Comparison of ENCODE assay signal across 8 cellular contexts in genomic region chr2:241559489-241560180, GRCh38. TPM values are rescaled to one million over a fixed set of nuclear protein-coding genes. Genes with fewer than 3 reads are reported as not detected.
A peak's percentile ranks its signal among the peaks of the same experiment; 100 is the strongest.
DNase-seq lines count a peak whose midpoint lies in the region; ATAC-seq, FAIRE-seq and TF ChIP-seq lines count a peak whose summit lies in the region.

No MANE protein-coding gene starts in this region.

- peak; percentile 33 to 60 for DNase-seq in A549 (ENCODE audit: low read depth in 1 of 2, low spot score in 1 of 2)
- peak; percentile 66 for DNase-seq in HCEC 1CT
- DNase-seq in activated naive CD8-positive, alpha-beta T cell treated with anti-CD3 and anti-CD28 coated beads for 36 hours = peak; percentile 21
- peak; percentile 41 for DNase-seq in Right ventricle myocardium superior
- no peak for DNase-seq in neuronal stem cell (ENCODE audit: low spot score)
- DNase-seq in COR-L47 (lab: John Stamatoyannopoulos, UW) = no peak
- DNase-seq in GF-D8 (lab: John Stamatoyannopoulos, UW) = no peak

- H3K23ac ChIP-seq in neuronal stem cell (ENCODE audit: low read depth, low read length, poor library complexity) = peak overlapping the region; percentile 89

- TF ChIP-seq POLR2A in A549 (IDR thresholded peaks at IDR 0.05; ENCODE audit: low read length) = no peak

- H2BK12ac ChIP-seq in neuronal stem cell (ENCODE audit: low read length) = peak overlapping the region; percentile 41

- H2BK15ac ChIP-seq in neuronal stem cell (ENCODE audit: low read length) = peak overlapping the region; percentile 26

- 73% methylated on average over 14 of the region's 52 CpGs for WGBS in A549 (ENCODE audit: missing lambda C conversion rate)
- WGBS in neuronal stem cell (ENCODE audit: extremely low coverage in 2 of 2, insufficient read length in 2 of 2, insufficient replicate concordance in 1 of 2), 2 donors = no CpG with 5 or more reads among the region's 52 CpGs

- no peak for FAIRE-seq in A549 (lab: Jason Lieb, UNC)

- H2BK5ac ChIP-seq in neuronal stem cell (ENCODE audit: low read length) = no peak overlapping the region

- no peak overlapping the region for H4K8ac ChIP-seq in neuronal stem cell (ENCODE audit: low read depth, low read length)

- H3K79me1 ChIP-seq in neuronal stem cell (ENCODE audit: low read depth, low read length) = peaks cover 3% of the 10 kb centered on the region

- peak overlapping the region; percentile 37 for H3K4me3 Mint-ChIP-seq in activated naive CD8-positive, alpha-beta T cell treated with anti-CD3 and anti-CD28 coated beads for 36 hours

- H3K27me3 ChIP-seq in neuronal stem cell (ENCODE audit: control insufficient read depth in 3 of 3, insufficient read depth in 3 of 3, low read depth in 1 of 3, low read length in 3 of 3) = peaks cover 4 to 36% (median 23%) of the 10 kb centered on the region in 3 experiments

- peak overlapping the region; percentile 99 for H3K4me2 ChIP-seq in A549
- peak overlapping the region; percentile 98 for H3K4me2 ChIP-seq in neuronal stem cell (ENCODE audit: insufficient read depth, low read length, poor library complexity, severe bottlenecking)

- CTCF ChIA-PET in A549 (lab: Yijun Ruan, JAX) = interaction anchor here (1.0 to 1.6 kb wide), 2 partner anchors 38 to 39 kb away, joined by 3 to 4 read pairs; no protein-coding TSS in a partner anchor

- POLR2A ChIA-PET in A549 (lab: Yijun Ruan, JAX) = no interaction called here

- no peak for TF ChIP-seq EP300 in A549 (IDR thresholded peaks at IDR 0.05)

- peaks cover 4% of the 10 kb centered on the region for H3K4me1 Mint-ChIP-seq in activated naive CD8-positive, alpha-beta T cell treated with anti-CD3 and anti-CD28 coated beads for 36 hours

- H2AFZ ChIP-seq in neuronal stem cell (ENCODE audit: low read length) = peak overlapping the region; percentile 96

- no peak overlapping the region for H3K27ac Mint-ChIP-seq in activated naive CD8-positive, alpha-beta T cell treated with anti-CD3 and anti-CD28 coated beads for 36 hours

- H3K36me3 ChIP-seq in neuronal stem cell (replicated peaks in 1 of 2; ENCODE audit: control insufficient read depth in 2 of 2, insufficient read depth in 2 of 2, low read length in 2 of 2) = no peaks in the 10 kb centered on the region

- TF ChIP-seq RAD21 in A549 (conservative IDR thresholded peaks at IDR 0.05 in 1 of 2, IDR thresholded peaks at IDR 0.05 in 1 of 2) = no peak

- H3K36me3 Mint-ChIP-seq in activated naive CD8-positive, alpha-beta T cell treated with anti-CD3 and anti-CD28 coated beads for 36 hours = peaks cover 2% of the 10 kb centered on the region

- peak; percentile 44 to 70 for ATAC-seq in A549
- ATAC-seq in Right ventricle myocardium superior (ENCODE audit: poor library complexity) = peak; percentile 48
- ATAC-seq in GM21515 (IDR thresholded peaks at IDR 0.05; ENCODE audit: unreplicated experiment) = no peak

- peak overlapping the region; percentile 38 for H3K14ac ChIP-seq in neuronal stem cell (ENCODE audit: low read length)

- TF ChIP-seq CTCF in A549 (IDR thresholded peaks at IDR 0.05) = no peak

- H3K4me3 ChIP-seq in A549 (peak overlapping the region; percentile 91), neuronal stem cell (ENCODE audit: low read length in 2 of 2) (peak overlapping the region; percentile 44 to 84)

- no peak overlapping the region for H4K91ac ChIP-seq in neuronal stem cell (ENCODE audit: low read depth, low read length, poor library complexity)

- intact Hi-C loops in Right ventricle myocardium superior (cut with DNase I) = no loop called here

- H3K27ac ChIP-seq in A549 (peak overlapping the region; percentile 74 to 92), neuronal stem cell (replicated peaks; ENCODE audit: low read length) (no peak overlapping the region)

- H2BK120ac ChIP-seq in neuronal stem cell (ENCODE audit: low read depth, low read length) = peak overlapping the region; percentile 72

- peaks cover 15% of the 10 kb centered on the region for H3K4me1 ChIP-seq in A549
- peaks cover 0 to 4% of the 10 kb centered on the region in 2 donors for H3K4me1 ChIP-seq in neuronal stem cell (ENCODE audit: control insufficient read depth in 2 of 2, insufficient read depth in 1 of 2, low read depth in 1 of 2, low read length in 2 of 2)

- H3K9me3 ChIP-seq in A549 (peaks cover 14% of the 10 kb centered on the region), neuronal stem cell (replicated peaks in 1 of 2; ENCODE audit: control insufficient read depth in 2 of 2, insufficient read depth in 1 of 2, low read depth in 1 of 2, low read length in 2 of 2) (peaks cover 11 to 20% of the 10 kb centered on the region in 2 donors)

- peak overlapping the region; percentile 66 for H3K4ac ChIP-seq in neuronal stem cell (ENCODE audit: low read length)

- peak overlapping the region; percentile 91 for H3K18ac ChIP-seq in neuronal stem cell (ENCODE audit: low read length)

- H3K9ac ChIP-seq in neuronal stem cell (ENCODE audit: low read depth, low read length, poor library complexity) = peak overlapping the region; percentile 84

- peaks cover 3% of the 10 kb centered on the region for H3K9me3 Mint-ChIP-seq in activated naive CD8-positive, alpha-beta T cell treated with anti-CD3 and anti-CD28 coated beads for 36 hours

- peak overlapping the region; percentile 76 for H2AK5ac ChIP-seq in neuronal stem cell (ENCODE audit: low read depth, low read length)

- H3K27me3 Mint-ChIP-seq in activated naive CD8-positive, alpha-beta T cell treated with anti-CD3 and anti-CD28 coated beads for 36 hours = peaks cover 38% of the 10 kb centered on the region

TF ChIP-seq in A549, 52 proteins besides CTCF, POLR2A, EP300 and RAD21:
- no peak for TF ChIP-seq TFCP2L1 (CRISPR knock-in tag; IDR thresholded peaks at IDR 0.05)
- no peak for TF ChIP-seq CBX2 (IDR thresholded peaks at IDR 0.05; ENCODE audit: borderline replicate concordance, low read depth)
- no peak for TF ChIP-seq HDAC2 (IDR thresholded peaks at IDR 0.05)
- no peak for TF ChIP-seq GATA3 (IDR thresholded peaks at IDR 0.05; ENCODE audit: borderline replicate concordance)
- no peak for TF ChIP-seq SREBF2 (IDR thresholded peaks at IDR 0.05)
- TF ChIP-seq EHF (CRISPR knock-in tag; IDR thresholded peaks at IDR 0.05) = no peak
- TF ChIP-seq PBX3 (IDR thresholded peaks at IDR 0.05) = no peak
- TF ChIP-seq RFX5 (IDR thresholded peaks at IDR 0.05) = no peak
- no peak for TF ChIP-seq CHD2 (IDR thresholded peaks at IDR 0.05; ENCODE audit: low read length, partially characterized antibody)
- TF ChIP-seq SMC3 (IDR thresholded peaks at IDR 0.05) = no peak
- TF ChIP-seq ESRRA (IDR thresholded peaks at IDR 0.05; ENCODE audit: borderline replicate concordance, low read length) = no peak
- no peak for TF ChIP-seq POLR2AphosphoS2 (conservative IDR thresholded peaks at IDR 0.05; ENCODE audit: low read length)
- TF ChIP-seq ZSCAN20 (CRISPR knock-in tag; IDR thresholded peaks at IDR 0.05) = no peak
TF ChIP-seq in A549: peak in this region for 0.

RNA-seq across cellular contexts. Expression of gene BOK, which starts 1.1 kb away (rescaled TPM):
- polyA plus RNA-seq in A549 (2011; rRNA removed) = 5.0 and 5.5 TPM in 2 replicates
- polyA plus RNA-seq in A549 (2012; cell fraction: cytosol; rRNA removed) = 16.8 and 24.6 TPM in 2 replicates
- 20.1 and 27.2 TPM in 2 replicates for polyA plus RNA-seq in A549 (2012; cell fraction: nucleus; rRNA removed)
- polyA plus RNA-seq in A549 (2017; fragmentation: RNase III; extraction: RNeasy Plus Mini Kit Qiagen cat#74134 plus additional on column Dnase treatment) = 12.0 to 13.0 TPM (median 12.6 TPM) in 3 replicates
- polyA minus RNA-seq in A549 (2011; rRNA and poly(A)+ RNA removed) = 6.4 and 7.2 TPM in 2 replicates
- under 1 TPM in 1 of 2 experiments, not detected in 1; 0.08 TPM for total RNA-seq in activated naive CD8-positive, alpha-beta T cell treated with anti-CD3 and anti-CD28 coated beads for 36 hours
- 3.8 TPM for total RNA-seq in Right ventricle myocardium superior
- polyA plus RNA-seq in neuronal stem cell (2013, experiment 1 of 2) = 5.1 TPM
- 4.7 TPM for polyA plus RNA-seq in neuronal stem cell (2013, experiment 2 of 2)

RNA-seq across cellular contexts. Expression of gene STK25, which starts 51.3 kb away (rescaled TPM):
- polyA plus RNA-seq in A549 (2011; rRNA removed) (138 and 185 TPM in 2 replicates), A549 (2017; fragmentation: RNase III; extraction: RNeasy Plus Mini Kit Qiagen cat#74134 plus additional on column Dnase treatment) (91.5 to 108 TPM (median 101 TPM) in 3 replicates)
- 237 and 255 TPM in 2 replicates for polyA plus RNA-seq in A549 (2012; cell fraction: cytosol; rRNA removed)
- 538 and 609 TPM in 2 replicates for polyA plus RNA-seq in A549 (2012; cell fraction: nucleus; rRNA removed)
- polyA minus RNA-seq in A549 (2011; rRNA and poly(A)+ RNA removed) = 189 and 205 TPM in 2 replicates
- total RNA-seq in activated naive CD8-positive, alpha-beta T cell treated with anti-CD3 and anti-CD28 coated beads for 36 hours = 10 to 100 TPM; 86.2 to 87.7 TPM
- 85.9 TPM for total RNA-seq in Right ventricle myocardium superior
- 129 TPM for polyA plus RNA-seq in neuronal stem cell (2013, experiment 1 of 2)
- 118 TPM for polyA plus RNA-seq in neuronal stem cell (2013, experiment 2 of 2)

Comparison
In these comparisons a context has a peak if more than half of its experiments do, and no peak if none do; other contexts are left out.
1. DNase-seq: peak in A549 (2 of 2), HCEC 1CT (single experiment), activated naive CD8-positive, alpha-beta T cell treated with anti-CD3 and anti-CD28 coated beads for 36 hours (single experiment) and Right ventricle myocardium superior (single experiment); none in neuronal stem cell (single experiment), COR-L47 (single experiment) and GF-D8 (single experiment).